In genomic region chr21:39774252-39774651, GRCh38 we compare ENCODE assay signal across 20 cellular contexts. TPM values are rescaled to one million over a fixed set of nuclear protein-coding genes. Genes with fewer than 3 reads are reported as not detected.
"Had no signal": no experiment of that assay in that cellular context is flagged by ENCODE, and none has a peak within 500 bp of the region (broad histone marks: within the 10 kb centered on the region; RNA-seq: fewer than 3 reads in every experiment).

No MANE protein-coding gene starts in this region.

- H3K9me3 ChIP-seq: gastrocnemius medialis, spleen, thoracic aorta, tibial nerve, upper lobe of left lung had no signal

- H3K27me3 ChIP-seq: dorsolateral prefrontal cortex, gastrocnemius medialis, neural progenitor cell, spleen, tibial nerve, upper lobe of left lung had no signal

- H3K4me3 ChIP-seq: dorsolateral prefrontal cortex, gastrocnemius medialis, neural progenitor cell, spleen, thoracic aorta, tibial nerve, upper lobe of left lung had no signal

- FAIRE-seq: colon, keratinocyte, urothelium cell line had no signal

- DNase-seq: dorsolateral prefrontal cortex; effector CD4-positive, alpha-beta T cell; foreskin fibroblast; gastrocnemius medialis; head of caudate nucleus; mesenchymal stem cell; midbrain; naive thymus-derived CD4-positive, alpha-beta T cell; spleen; stimulated activated CD4-positive, alpha-beta T cell treated with anti-CD3 and anti-CD28 coated beads, Interleukin-2, amount 100 ng/mL, for 48 hours; stimulated activated naive B cell treated with anti-CD40 and anti-IgM and Interleukin-4, amounts not matched to agents 10 μg/mL and 1 μg/mL and 100 μg/mL, for 72 hours; upper lobe of left lung had no signal

- H3K4me1 ChIP-seq: gastrocnemius medialis, neural progenitor cell, parathyroid adenoma, tibial nerve, upper lobe of left lung had no signal

- H3K27ac ChIP-seq: dorsolateral prefrontal cortex, gastrocnemius medialis, neural progenitor cell, parathyroid adenoma, spleen, thoracic aorta, tibial nerve, upper lobe of left lung had no signal

- H3K36me3 ChIP-seq: gastrocnemius medialis, neural progenitor cell, spleen, thoracic aorta, tibial nerve, upper lobe of left lung had no signal

RNA-seq across cellular contexts. Expression of gene IGSF5, which starts 29.3 kb away (rescaled TPM):
- polyA plus RNA-seq: esophagus; keratinocyte; naive thymus-derived CD4-positive, alpha-beta T cell had no signal
